In genomic region chr7:131183611-131184119, GRCh38 we compare ENCODE assay signal across 10 cellular contexts.
DNase-seq lines count a peak whose midpoint lies in the region; ATAC-seq lines count a peak whose summit lies in the region.
"Had no signal": no experiment of that assay in that cellular context is flagged by ENCODE, and none has a peak within 500 bp of the region (broad histone marks: within the 10 kb centered on the region; RNA-seq: fewer than 3 reads in every experiment).

No MANE protein-coding gene starts in this region.

- no peaks in the 10 kb centered on the region for H3K27me3 Mint-ChIP-seq in stimulated activated naive CD8-positive, alpha-beta T cell treated with anti-CD3 and anti-CD28 coated beads, Interleukin-15, amount 100 ng/mL, for 72 hours

- H3K27ac Mint-ChIP-seq in stimulated activated naive CD8-positive, alpha-beta T cell treated with anti-CD3 and anti-CD28 coated beads, Interleukin-15, amount 100 ng/mL, for 72 hours: peak overlapping the region in 1 of 2 donors; percentile 79
- H3K27ac Mint-ChIP-seq: mesothelial cell of epicardium had no signal

- peaks cover 41% of the 10 kb centered on the region for H3K4me1 Mint-ChIP-seq in stimulated activated naive CD8-positive, alpha-beta T cell treated with anti-CD3 and anti-CD28 coated beads, Interleukin-15, amount 100 ng/mL, for 72 hours
- H3K4me1 Mint-ChIP-seq: mesothelial cell of epicardium had no signal

- peak; percentile 13 for DNase-seq in activated naive CD4-positive, alpha-beta T cell treated with Interleukin-2 at 50 U/mL for 16 hours
- DNase-seq in activated naive CD4-positive, alpha-beta T cell (lab: John Stamatoyannopoulos, UW): no peak
- DNase-seq in T-helper 2 cell: peak in 3 of 5 experiments; percentile 2 to 83 (median 12)
- peak; percentile 24 for DNase-seq in central memory CD4-positive, alpha-beta T cell
- DNase-seq in stimulated activated naive CD8-positive, alpha-beta T cell treated with anti-CD3 and anti-CD28 coated beads, Interleukin-15, amount 100 ng/mL, for 72 hours: peak in 1 of 2 donors; percentile 20
- DNase-seq: NCI-H2029 had no signal

- H3K4me3 Mint-ChIP-seq in stimulated activated naive CD8-positive, alpha-beta T cell treated with anti-CD3 and anti-CD28 coated beads, Interleukin-15, amount 100 ng/mL, for 72 hours: peak overlapping the region; percentile 25 to 56
- H3K4me3 Mint-ChIP-seq: mesothelial cell of epicardium had no signal

- peaks cover 0 to 4% of the 10 kb centered on the region in 2 donors for H3K9me3 Mint-ChIP-seq in stimulated activated naive CD8-positive, alpha-beta T cell treated with anti-CD3 and anti-CD28 coated beads, Interleukin-15, amount 100 ng/mL, for 72 hours
- H3K9me3 Mint-ChIP-seq: mesothelial cell of epicardium had no signal

- peak; percentile 41 for ATAC-seq in stimulated activated naive CD8-positive, alpha-beta T cell treated with anti-CD3 and anti-CD28 coated beads, Interleukin-15, amount 100 ng/mL, for 72 hours
- ATAC-seq in HG02571 (IDR thresholded peaks at IDR 0.05; ENCODE audit: unreplicated experiment) (no peak), HG02759 (IDR thresholded peaks at IDR 0.05; ENCODE audit: unreplicated experiment) (no peak), esophagus mucosa (no peak)

Comparison
In these comparisons a context has a peak if more than half of its experiments do, and no peak if none do; other contexts are left out.
1. DNase-seq: peak in activated naive CD4-positive, alpha-beta T cell treated with Interleukin-2 at 50 U/mL for 16 hours (single experiment), T-helper 2 cell (3 of 5) and central memory CD4-positive, alpha-beta T cell (single experiment); none in activated naive CD4-positive, alpha-beta T cell (0 of 4).